Comparison of ENCODE assay signal across 3 cellular contexts in genomic region chr20:46334423-46334978, GRCh38.
TF ChIP-seq lines count a peak whose summit lies in the region.

No MANE protein-coding gene starts in this region.

TF ChIP-seq in IMR-90, 13 proteins besides CTCF, POLR2A, EP300 and RAD21:
- TF ChIP-seq MAFK (IDR thresholded peaks at IDR 0.05; ENCODE audit: low read depth, low read length) (peak; percentile 99), MAZ (IDR thresholded peaks at IDR 0.05; ENCODE audit: borderline replicate concordance, low read depth, low read length) (no peak), BHLHE40 (IDR thresholded peaks at IDR 0.05; ENCODE audit: low read depth, low read length) (no peak)

TF ChIP-seq in WTC11, 78 proteins besides CTCF, POLR2A, EP300 and RAD21:
- TF ChIP-seq, protein P1, sequence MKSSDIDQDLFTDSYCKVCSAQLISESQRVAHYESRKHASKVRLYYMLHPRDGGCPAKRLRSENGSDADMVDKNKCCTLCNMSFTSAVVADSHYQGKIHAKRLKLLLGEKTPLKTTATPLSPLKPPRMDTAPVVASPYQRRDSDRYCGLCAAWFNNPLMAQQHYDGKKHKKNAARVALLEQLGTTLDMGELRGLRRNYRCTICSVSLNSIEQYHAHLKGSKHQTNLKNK (CRISPR knock-in tag; IDR thresholded peaks at IDR 0.05): no peak
- no peak for TF ChIP-seq MXD4 (CRISPR knock-in tag; IDR thresholded peaks at IDR 0.05; ENCODE audit: borderline replicate concordance)
- TF ChIP-seq MLX (CRISPR knock-in tag; IDR thresholded peaks at IDR 0.05): no peak
- no peak for TF ChIP-seq TEAD1 (CRISPR knock-in tag; IDR thresholded peaks at IDR 0.05)
- no peak for TF ChIP-seq ZNF317 (CRISPR knock-in tag; IDR thresholded peaks at IDR 0.05; ENCODE audit: borderline replicate concordance, low read depth)
- 0 out of 2 replicates have a peak, but pooled peaks have one; percentile 20 for TF ChIP-seq GTF2I (CRISPR knock-in tag; conservative IDR thresholded peaks at IDR 0.05)
- TF ChIP-seq ESRRA (CRISPR knock-in tag; IDR thresholded peaks at IDR 0.05; ENCODE audit: borderline replicate concordance): no peak
TF ChIP-seq in WTC11: peak in this region for 1.

TF ChIP-seq in SK-N-SH treated with all-trans-retinoic acid at 6 μM for 48 hours, 23 proteins besides CTCF, POLR2A, EP300 and RAD21:
- TF ChIP-seq ISL1 (CRISPR knock-in tag; IDR thresholded peaks at IDR 0.05) (no peak), TCF4 (CRISPR knock-in tag; IDR thresholded peaks at IDR 0.05; ENCODE audit: borderline replicate concordance) (no peak), CSDC2 (CRISPR knock-in tag; IDR thresholded peaks at IDR 0.05) (no peak), ZNF8 (CRISPR knock-in tag; IDR thresholded peaks at IDR 0.05) (no peak)
- TF ChIP-seq, protein P2, sequence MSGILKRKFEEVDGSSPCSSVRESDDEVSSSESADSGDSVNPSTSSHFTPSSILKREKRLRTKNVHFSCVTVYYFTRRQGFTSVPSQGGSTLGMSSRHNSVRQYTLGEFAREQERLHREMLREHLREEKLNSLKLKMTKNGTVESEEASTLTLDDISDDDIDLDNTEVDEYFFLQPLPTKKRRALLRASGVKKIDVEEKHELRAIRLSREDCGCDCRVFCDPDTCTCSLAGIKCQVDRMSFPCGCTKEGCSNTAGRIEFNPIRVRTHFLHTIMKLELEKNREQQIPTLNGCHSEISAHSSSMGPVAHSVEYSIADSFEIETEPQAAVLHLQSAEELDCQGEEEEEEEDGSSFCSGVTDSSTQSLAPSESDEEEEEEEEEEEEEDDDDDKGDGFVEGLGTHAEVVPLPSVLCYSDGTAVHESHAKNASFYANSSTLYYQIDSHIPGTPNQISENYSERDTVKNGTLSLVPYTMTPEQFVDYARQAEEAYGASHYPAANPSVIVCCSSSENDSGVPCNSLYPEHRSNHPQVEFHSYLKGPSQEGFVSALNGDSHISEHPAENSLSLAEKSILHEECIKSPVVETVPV (CRISPR knock-in tag; IDR thresholded peaks at IDR 0.05): no peak
